Comparison of ENCODE assay signal across 17 cellular contexts in the genomic region with DNA sequence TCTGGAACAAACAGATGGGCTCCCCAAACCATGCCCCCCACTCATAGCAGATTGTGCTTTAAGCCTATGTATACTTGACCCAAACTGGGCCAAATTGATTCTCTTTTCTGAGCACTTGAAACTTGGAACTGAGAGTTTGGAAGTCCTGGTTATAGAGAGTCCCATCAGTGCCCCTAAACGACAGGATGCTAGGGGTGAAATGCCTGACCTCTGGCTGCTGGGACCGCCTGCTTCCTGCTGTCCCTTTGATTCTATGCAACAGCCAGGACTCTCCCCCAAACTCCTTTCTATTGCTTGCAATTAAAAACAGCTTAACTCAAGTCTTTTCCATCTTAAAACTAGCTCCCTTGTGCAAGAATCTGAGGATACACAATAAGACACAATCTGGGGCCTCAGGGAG. TPM values are rescaled to one million over a fixed set of nuclear protein-coding genes. Genes with fewer than 3 reads are reported as not detected.
A peak's percentile ranks its signal among the peaks of the same experiment; 100 is the strongest.
DNase-seq lines count a peak whose midpoint lies in the region; ATAC-seq and TF ChIP-seq lines count a peak whose summit lies in the region.
"Had no signal": no experiment of that assay in that cellular context is flagged by ENCODE, and none has a peak within 500 bp of the region (broad histone marks: within the 10 kb centered on the region; RNA-seq: fewer than 3 reads in every experiment).

No MANE protein-coding gene starts in this region.

- H3K4me2 ChIP-seq in neuronal stem cell (ENCODE audit: insufficient read depth, low read length, poor library complexity, severe bottlenecking) = no peak overlapping the region
- H3K4me2 ChIP-seq: A549 had no signal

- H2AFZ ChIP-seq in neuronal stem cell (ENCODE audit: low read length) = no peak overlapping the region

- H4K8ac ChIP-seq in neuronal stem cell (ENCODE audit: low read depth, low read length) = no peak overlapping the region

- H3K4me3 Mint-ChIP-seq in natural killer cell = no peak overlapping the region
- H3K4me3 Mint-ChIP-seq: CD4-positive, alpha-beta T cell had no signal

- H3K36me3 Mint-ChIP-seq in natural killer cell = no peaks in the 10 kb centered on the region

- no peak for TF ChIP-seq CTCF in natural killer cell (IDR thresholded peaks at IDR 0.05)

- H3K79me1 ChIP-seq in neuronal stem cell (ENCODE audit: low read depth, low read length) = no peaks in the 10 kb centered on the region

- peaks cover 9 to 19% of the 10 kb centered on the region in 2 donors for H3K4me1 ChIP-seq in neuronal stem cell (ENCODE audit: control insufficient read depth in 2 of 2, insufficient read depth in 1 of 2, low read depth in 1 of 2, low read length in 2 of 2)
- no peaks in the 10 kb centered on the region for H3K4me1 ChIP-seq in aorta (ENCODE audit: control insufficient read depth in 1 of 2, insufficient read depth in 2 of 2, low read length in 2 of 2)
- H3K4me1 ChIP-seq: A549 had no signal

- no peak overlapping the region for H2AK5ac ChIP-seq in neuronal stem cell (ENCODE audit: low read depth, low read length)

- H3K36me3 ChIP-seq in neuronal stem cell (replicated peaks in 1 of 2; ENCODE audit: control insufficient read depth in 2 of 2, insufficient read depth in 2 of 2, low read length in 2 of 2) = no peaks in the 10 kb centered on the region
- H3K36me3 ChIP-seq in aorta (ENCODE audit: control insufficient read depth in 1 of 2, insufficient read depth in 2 of 2, low read length in 1 of 2) = no peaks in the 10 kb centered on the region

- no peak overlapping the region for H3K4ac ChIP-seq in neuronal stem cell (ENCODE audit: low read length)

- peaks cover 0 to 7% of the 10 kb centered on the region in 2 donors for H3K27me3 Mint-ChIP-seq in natural killer cell (ENCODE audit: low read depth in 2 of 2)

- no peak overlapping the region for H3K9ac ChIP-seq in neuronal stem cell (ENCODE audit: low read depth, low read length, poor library complexity)

- H2BK5ac ChIP-seq in neuronal stem cell (ENCODE audit: low read length) = no peak overlapping the region

- intact Hi-C loops in cardiac septum (cut with DNase I) (no loop called here), left ventricle myocardium superior (cut with micrococcal nuclease) (no loop called here), aorta (cut with DNase I) (no loop called here), natural killer cell (cut with micrococcal nuclease) (no loop called here)

- H2BK120ac ChIP-seq in neuronal stem cell (ENCODE audit: low read depth, low read length) = no peak overlapping the region

- H2BK15ac ChIP-seq in neuronal stem cell (ENCODE audit: low read length) = no peak overlapping the region

- H3K4me3 ChIP-seq in neuronal stem cell (ENCODE audit: low read length in 2 of 2) = no peak overlapping the region
- no peak overlapping the region for H3K4me3 ChIP-seq in aorta (ENCODE audit: low read length in 2 of 2)
- H3K4me3 ChIP-seq: A549 had no signal

- H4K91ac ChIP-seq in neuronal stem cell (ENCODE audit: low read depth, low read length, poor library complexity) = no peak overlapping the region

- WGBS in neuronal stem cell (ENCODE audit: extremely low coverage in 2 of 2, insufficient read length in 2 of 2, insufficient replicate concordance in 1 of 2), 2 donors = no CpG with 5 or more reads among the region's 2 CpGs
- 44 to 57% methylated on average over 2 of the region's 2 CpGs for WGBS in aorta, 2 donors

- H3K27me3 ChIP-seq in neuronal stem cell (ENCODE audit: control insufficient read depth in 3 of 3, insufficient read depth in 3 of 3, low read depth in 1 of 3, low read length in 3 of 3) = peaks cover 0 to 7% (median 3%) of the 10 kb centered on the region in 3 experiments
- no peaks in the 10 kb centered on the region for H3K27me3 ChIP-seq in aorta (ENCODE audit: control insufficient read depth in 1 of 2, insufficient read depth in 2 of 2, low read length in 1 of 2)

- no peak overlapping the region for H2BK12ac ChIP-seq in neuronal stem cell (ENCODE audit: low read length)

- no peak overlapping the region for H3K14ac ChIP-seq in neuronal stem cell (ENCODE audit: low read length)

- DNase-seq in cardiac septum (ENCODE audit: low spot score) (peak; percentile 9), left ventricle myocardium superior (no peak), islet precursor cell (peak; percentile 21), neuronal stem cell (ENCODE audit: low spot score) (no peak), aorta (peak; percentile 10 to 13), GOT3 (lab: John Stamatoyannopoulos, UW) (no peak), natural killer cell (no peak), T1000 (lab: John Stamatoyannopoulos, UW) (no peak)
- DNase-seq: AML-193; Caco-2; CD4-positive, alpha-beta T cell; HCEC 1CT had no signal

- H3K18ac ChIP-seq in neuronal stem cell (ENCODE audit: low read length) = peak overlapping the region; percentile 32

- peaks cover 0 to 5% of the 10 kb centered on the region in 2 donors for H3K4me1 Mint-ChIP-seq in natural killer cell

- no peak overlapping the region for H3K23ac ChIP-seq in neuronal stem cell (ENCODE audit: low read depth, low read length, poor library complexity)

- H3K27ac ChIP-seq in neuronal stem cell (replicated peaks; ENCODE audit: low read length) = no peak overlapping the region
- no peak overlapping the region for H3K27ac ChIP-seq in aorta (ENCODE audit: low read depth in 1 of 2, low read length in 2 of 2)
- H3K27ac ChIP-seq: 22Rv1, A549, C4-2B had no signal

- H3K9me3 ChIP-seq in neuronal stem cell (replicated peaks in 1 of 2; ENCODE audit: control insufficient read depth in 2 of 2, insufficient read depth in 1 of 2, low read depth in 1 of 2, low read length in 2 of 2) = peaks cover 0 to 5% of the 10 kb centered on the region in 2 donors
- H3K9me3 ChIP-seq in aorta (ENCODE audit: control insufficient read depth, low read length) = no peaks in the 10 kb centered on the region
- H3K9me3 ChIP-seq: A549, Caco-2 had no signal

- ATAC-seq in left ventricle myocardium superior (no peak), aorta (ENCODE audit: low FRiP score) (no peak), natural killer cell (no peak)
- ATAC-seq: A549 had no signal

- H3K27ac Mint-ChIP-seq in natural killer cell = no peak overlapping the region
- H3K27ac Mint-ChIP-seq: CD4-positive, alpha-beta T cell had no signal

- H3K9me3 Mint-ChIP-seq in natural killer cell = no peaks in the 10 kb centered on the region
- H3K9me3 Mint-ChIP-seq: CD4-positive, alpha-beta T cell had no signal

RNA-seq across cellular contexts. Expression of a gene that starts 4.7 kb away (rescaled TPM):
- total RNA-seq in cardiac septum (not detected), left ventricle myocardium superior (not detected), aorta (not detected), natural killer cell (not detected)
- 0.03 TPM for polyA plus RNA-seq in neuronal stem cell (2013, experiment 1 of 2)
- polyA plus RNA-seq in neuronal stem cell (2013, experiment 2 of 2) = 0.10 TPM
- polyA plus RNA-seq in aorta = 1 to 10 TPM in 1 of 2 donors, not detected in 1; 2.3 TPM
- total RNA-seq: CD4-positive, alpha-beta T cell had no signal
- polyA plus RNA-seq: A549, BJ had no signal

RNA-seq across cellular contexts. Expression of a gene that starts 10.9 kb away (rescaled TPM):
- total RNA-seq in cardiac septum = not detected
- total RNA-seq in left ventricle myocardium superior = not detected
- 0.25 TPM for polyA plus RNA-seq in neuronal stem cell (2013, experiment 1 of 2)
- 0.21 TPM for polyA plus RNA-seq in neuronal stem cell (2013, experiment 2 of 2)
- not detected for total RNA-seq in aorta
- 1 to 10 TPM in 1 of 2 donors, not detected in 1; 6.1 TPM for polyA plus RNA-seq in aorta
- total RNA-seq in natural killer cell = not detected
- total RNA-seq: CD4-positive, alpha-beta T cell had no signal
- polyA plus RNA-seq: A549 had no signal

RNA-seq across cellular contexts. Expression of a gene that starts 20.1 kb away (rescaled TPM):
- total RNA-seq in cardiac septum = 27.7 TPM
- total RNA-seq in left ventricle myocardium superior = 21.9 TPM
- 0.10 TPM for polyA plus RNA-seq in neuronal stem cell (2013, experiment 1 of 2)
- polyA plus RNA-seq in neuronal stem cell (2013, experiment 2 of 2) = 0.14 TPM
- 10 to 100 TPM; 41.0 to 65.3 TPM for total RNA-seq in aorta
- 1 to 10 TPM; 4.0 to 4.1 TPM for polyA plus RNA-seq in aorta
- total RNA-seq in natural killer cell = 10 to 100 TPM in 1 of 3 donors, 1 to 10 TPM in 2; 4.5 to 10.7 (median 6.7) TPM
- total RNA-seq: Caco-2; CD4-positive, alpha-beta T cell; HT-29 had no signal
- polyA plus RNA-seq: A549, BJ had no signal

RNA-seq across cellular contexts. Expression of a gene that starts 56.9 kb away (rescaled TPM):
- total RNA-seq in cardiac septum = 1.6 TPM
- 0.40 TPM for total RNA-seq in left ventricle myocardium superior
- polyA plus RNA-seq in neuronal stem cell (2013, experiment 1 of 2) = not detected
- polyA plus RNA-seq in neuronal stem cell (2013, experiment 2 of 2) = not detected
- total RNA-seq in aorta = under 1 TPM; 0.18 to 0.52 TPM
- under 1 TPM in 1 of 2 donors, not detected in 1; 0.20 TPM for polyA plus RNA-seq in aorta
- total RNA-seq in natural killer cell = 1 to 10 TPM in 1 of 3 donors, under 1 TPM in 2; 0.43 to 1.7 (median 0.48) TPM
- total RNA-seq: Caco-2; CD4-positive, alpha-beta T cell had no signal
- polyA plus RNA-seq: A549, BJ had no signal

Comparison
In these comparisons a context has a peak if more than half of its experiments do, and no peak if none do; other contexts are left out.
1. DNase-seq: peak in cardiac septum (single experiment), islet precursor cell (single experiment) and aorta (2 of 2); none in left ventricle myocardium superior (single experiment), neuronal stem cell (single experiment), GOT3 (single experiment), natural killer cell (single experiment) and T1000 (single experiment).